10 cellular contexts compared by ENCODE assay signal in genomic region chr7:23246540-23246939, GRCh38. TPM values are rescaled to one million over a fixed set of nuclear protein-coding genes. Genes with fewer than 3 reads are reported as not detected.
DNase-seq lines count a peak whose midpoint lies in the region; ATAC-seq and TF ChIP-seq lines count a peak whose summit lies in the region.
"Had no signal": no experiment of that assay in that cellular context is flagged by ENCODE, and none has a peak within 500 bp of the region (broad histone marks: within the 10 kb centered on the region; RNA-seq: fewer than 3 reads in every experiment).

Gene GPNMB (plus strand): TSS chr7:23246775. CDS start chr7:23246858, 83 bp downstream.

- POLR2A ChIA-PET in activated B cell treated with CpG ODN at 0.5 μM for 24 hours (lab: Charles Lee): no interaction called here

- intact Hi-C loops in activated B cell treated with CpG ODN at 0.5 μM for 24 hours (cut with micrococcal nuclease): no loop called here
- intact Hi-C loops in heart left ventricle (cut with DNase I): loop anchor here in 9 of 10 donors (2.0 to 10.0 kb wide), 8 partner anchors 39 to 144 kb away; partner anchors contain the start of genes KLHL7 (in 3 of the 9) and NUP42 (in 2 of the 9)

- H3K27me3 Mint-ChIP-seq in activated B cell treated with CpG ODN at 0.5 μM for 24 hours: peaks cover 58% of the 10 kb centered on the region

- ATAC-seq in activated B cell treated with CpG ODN at 0.5 μM for 24 hours (ENCODE audit: low read depth): no peak
- peak; percentile 52 to 66 (median 58) for ATAC-seq in heart left ventricle

- H3K4me1 Mint-ChIP-seq in activated B cell treated with CpG ODN at 0.5 μM for 24 hours: peaks cover 6% of the 10 kb centered on the region

- H3K36me3 Mint-ChIP-seq in activated B cell treated with CpG ODN at 0.5 μM for 24 hours (ENCODE audit: low read depth): no peaks in the 10 kb centered on the region

- peaks cover 0 to 4% (median 0%) of the 10 kb centered on the region in 9 donors for H3K27me3 ChIP-seq in heart left ventricle
- H3K27me3 ChIP-seq in rectal smooth muscle tissue (ENCODE audit: control insufficient read depth, insufficient read depth, low read length): peaks cover 10% of the 10 kb centered on the region
- no peaks in the 10 kb centered on the region; the same call in 1 of the 2 replicates for H3K27me3 ChIP-seq in BE2C

- H3K4me3 Mint-ChIP-seq in activated B cell treated with CpG ODN at 0.5 μM for 24 hours: peak within 1 kb of the TSS; percentile 60

- no peak within 1 kb of the TSS for H3K27ac Mint-ChIP-seq in activated B cell treated with CpG ODN at 0.5 μM for 24 hours

- H3K4me3 ChIP-seq in heart left ventricle (peak within 1 kb of the TSS; percentile 11 to 72 (median 58)), rectal smooth muscle tissue (ENCODE audit: low read length) (peak within 1 kb of the TSS; percentile 59), BE2C (ENCODE audit: low read depth, low read length) (no peak within 1 kb of the TSS)
- H3K4me3 ChIP-seq: SJSA1 had no signal

- DNase-seq in EL: peak; percentile 88
- DNase-seq in activated B cell treated with CpG ODN at 0.5 μM for 24 hours: no peak
- peak in 4 of 5 donors; percentile 21 to 57 (median 28) for DNase-seq in heart left ventricle
- DNase-seq in stimulated activated CD4-positive, alpha-beta T cell treated with anti-CD3 and anti-CD28 coated beads, Interleukin-4, amount 100 ng/mL, for 4 hours: no peak
- DNase-seq in NCI-H345 (lab: John Stamatoyannopoulos, UW): no peak
- no peak for DNase-seq in activated gamma-delta T cell (lab: John Stamatoyannopoulos, UW)
- no peak for DNase-seq in BE2C

- no peak within 1 kb of the TSS for H3K9ac ChIP-seq in rectal smooth muscle tissue (ENCODE audit: low read length)

- H3K27ac ChIP-seq in heart left ventricle (peak within 1 kb of the TSS; percentile 16 to 90 (median 82)), rectal smooth muscle tissue (ENCODE audit: low read depth, low read length) (peak within 1 kb of the TSS; percentile 40)
- H3K27ac ChIP-seq: SJSA1 had no signal

- H3K9me3 ChIP-seq in heart left ventricle: peaks cover 0 to 8% (median 0%) of the 10 kb centered on the region in 12 donors
- no peaks in the 10 kb centered on the region for H3K9me3 ChIP-seq in BE2C
- H3K9me3 ChIP-seq: SJSA1 had no signal

- peaks cover 0 to 10% (median 0%) of the 10 kb centered on the region in 9 donors for H3K36me3 ChIP-seq in heart left ventricle
- H3K36me3 ChIP-seq in rectal smooth muscle tissue (ENCODE audit: control insufficient read depth, insufficient read depth, low read length): no peaks in the 10 kb centered on the region
- H3K36me3 ChIP-seq in BE2C: no peaks in the 10 kb centered on the region
- H3K36me3 ChIP-seq: SJSA1 had no signal

- CTCF ChIA-PET in activated B cell treated with CpG ODN at 0.5 μM for 24 hours (lab: Charles Lee): no interaction called here

- H3K9me3 Mint-ChIP-seq in activated B cell treated with CpG ODN at 0.5 μM for 24 hours: peaks cover 8% of the 10 kb centered on the region

- no peak for TF ChIP-seq POLR2A in heart left ventricle (IDR thresholded peaks at IDR 0.05)

- TF ChIP-seq CTCF in activated B cell treated with CpG ODN at 0.5 μM for 24 hours (IDR thresholded peaks at IDR 0.05) (no peak), heart left ventricle (IDR thresholded peaks at IDR 0.05) (no peak), BE2C (IDR thresholded peaks at IDR 0.05; ENCODE audit: low read depth, low read length) (no peak)

- H3K4me1 ChIP-seq in heart left ventricle: peaks cover 0 to 35% (median 16%) of the 10 kb centered on the region in 12 donors
- no peaks in the 10 kb centered on the region for H3K4me1 ChIP-seq in rectal smooth muscle tissue (ENCODE audit: control insufficient read depth, insufficient read depth, low read length)
- H3K4me1 ChIP-seq in BE2C: no peaks in the 10 kb centered on the region
- H3K4me1 ChIP-seq: SJSA1 had no signal

- 28 to 39% (median 34%) methylated on average over 7 of the region's 7 CpGs for WGBS in heart left ventricle, 4 donors

RNA-seq across cellular contexts. Expression of gene GPNMB, which starts in this region (rescaled TPM):
- total RNA-seq in activated B cell treated with CpG ODN at 0.5 μM for 24 hours (0.76 and 1.1 TPM in 2 replicates), heart left ventricle (100 to 1,000 TPM; 191 to 561 (median 259) TPM)
- 100 to 1,000 TPM in 1 of 2 donors, 10 to 100 TPM in 1; 97.5 to 189 TPM for polyA plus RNA-seq in heart left ventricle
- polyA plus RNA-seq in BE2C (2012; ENCODE audit: insufficient read depth, insufficient read length, low read depth): 1.4 TPM
- polyA plus RNA-seq: neural cell had no signal

Comparison
In these comparisons a context has a peak if more than half of its experiments do, and no peak if none do; other contexts are left out.
1. RNA of gene GPNMB (total RNA-seq): 191 to 561 TPM in heart left ventricle; 0.76 to 1.1 TPM in activated B cell treated with CpG ODN at 0.5 μM for 24 hours; every median in the first group is over 10 times any median in the second.
2. DNase-seq: peak in EL (single experiment) and heart left ventricle (4 of 5); none in activated B cell treated with CpG ODN at 0.5 μM for 24 hours (single experiment), stimulated activated CD4-positive, alpha-beta T cell treated with anti-CD3 and anti-CD28 coated beads, Interleukin-4, amount 100 ng/mL, for 4 hours (0 of 2), NCI-H345 (single experiment), activated gamma-delta T cell (single experiment) and BE2C (single experiment).